Comparison of ENCODE assay signal across 18 cellular contexts in the genomic region with DNA sequence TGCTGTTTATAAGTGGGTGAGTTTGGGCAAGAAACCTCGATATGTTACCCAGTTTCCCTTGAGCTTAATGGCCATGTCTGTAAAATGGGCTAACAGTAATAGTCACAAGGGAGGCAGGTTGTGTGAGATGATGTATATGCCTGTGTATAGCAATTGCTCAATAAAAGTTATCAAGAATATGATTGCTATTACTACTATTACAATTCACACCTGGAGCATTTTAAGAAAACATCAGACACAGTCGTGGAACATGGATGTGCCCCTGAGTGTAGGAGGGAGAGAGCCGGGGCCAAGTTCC. TPM values are rescaled to one million over a fixed set of nuclear protein-coding genes. Genes with fewer than 3 reads are reported as not detected.
DNase-seq lines count a peak whose midpoint lies in the region; ATAC-seq and TF ChIP-seq lines count a peak whose summit lies in the region.
"Had no signal": no experiment of that assay in that cellular context is flagged by ENCODE, and none has a peak within 500 bp of the region (broad histone marks: within the 10 kb centered on the region; RNA-seq: fewer than 3 reads in every experiment).

No MANE protein-coding gene starts in this region.

- intact Hi-C loops in activated T-helper 2 cell treated with anti-CD3 and anti-CD28 coated beads, Interferon-gamma antibody, Interleukin-2, Interleukin-4, amounts not matched to agents 10 μg/mL and 5 μg/mL and 100 μg/mL, durations not matched to agents 14 hours and 24 hours and 36 hours (cut with micrococcal nuclease): loop anchor here (1.0 kb wide), 1 partner anchor 10 kb away; no protein-coding TSS in a partner anchor
- intact Hi-C loops in natural killer cell (cut with micrococcal nuclease): no loop called here

- no peaks in the 10 kb centered on the region for H3K27me3 Mint-ChIP-seq in activated T-cell treated with anti-CD3 and anti-CD28 coated beads, Interleukin-2, amount 50 U/mL, for 72 hours (ENCODE audit: low read depth)
- H3K27me3 Mint-ChIP-seq in activated T-helper 2 cell treated with anti-CD3 and anti-CD28 coated beads, Interferon-gamma antibody, Interleukin-2, Interleukin-4, amounts not matched to agents 10 μg/mL and 5 μg/mL and 100 μg/mL, durations not matched to agents 14 hours and 24 hours and 36 hours (ENCODE audit: low read depth): no peaks in the 10 kb centered on the region
- H3K27me3 Mint-ChIP-seq in natural killer cell (ENCODE audit: low read depth in 2 of 2): no peaks in the 10 kb centered on the region

- peak overlapping the region; percentile 78 for H3K27ac Mint-ChIP-seq in activated T-cell treated with anti-CD3 and anti-CD28 coated beads, Interleukin-2, amount 50 U/mL, for 72 hours
- peak overlapping the region; percentile 44 for H3K27ac Mint-ChIP-seq in activated T-helper 2 cell treated with anti-CD3 and anti-CD28 coated beads, Interferon-gamma antibody, Interleukin-2, Interleukin-4, amounts not matched to agents 10 μg/mL and 5 μg/mL and 100 μg/mL, durations not matched to agents 14 hours and 24 hours and 36 hours
- H3K27ac Mint-ChIP-seq in natural killer cell: peak overlapping the region; percentile 90 to 91
- H3K27ac Mint-ChIP-seq: CD4-positive, CD25-positive, alpha-beta regulatory T cell had no signal

- H3K9me3 Mint-ChIP-seq in activated T-cell treated with anti-CD3 and anti-CD28 coated beads, Interleukin-2, amount 50 U/mL, for 72 hours: no peaks in the 10 kb centered on the region
- H3K9me3 Mint-ChIP-seq in activated T-helper 2 cell treated with anti-CD3 and anti-CD28 coated beads, Interferon-gamma antibody, Interleukin-2, Interleukin-4, amounts not matched to agents 10 μg/mL and 5 μg/mL and 100 μg/mL, durations not matched to agents 14 hours and 24 hours and 36 hours: no peaks in the 10 kb centered on the region
- H3K9me3 Mint-ChIP-seq in natural killer cell: no peaks in the 10 kb centered on the region
- H3K9me3 Mint-ChIP-seq: CD4-positive, CD25-positive, alpha-beta regulatory T cell had no signal

- no peak overlapping the region for H3K4me3 ChIP-seq in coronary artery
- H3K4me3 ChIP-seq: A549, MG63, SJSA1 had no signal

- H3K4me3 Mint-ChIP-seq in activated T-cell treated with anti-CD3 and anti-CD28 coated beads, Interleukin-2, amount 50 U/mL, for 72 hours: peak overlapping the region in 1 of 2 donors; percentile 3
- no peak overlapping the region for H3K4me3 Mint-ChIP-seq in activated T-helper 2 cell treated with anti-CD3 and anti-CD28 coated beads, Interferon-gamma antibody, Interleukin-2, Interleukin-4, amounts not matched to agents 10 μg/mL and 5 μg/mL and 100 μg/mL, durations not matched to agents 14 hours and 24 hours and 36 hours (ENCODE audit: low read depth)
- peak overlapping the region; percentile 59 for H3K4me3 Mint-ChIP-seq in natural killer cell
- H3K4me3 Mint-ChIP-seq: CD4-positive, CD25-positive, alpha-beta regulatory T cell had no signal

- H3K36me3 Mint-ChIP-seq in activated T-cell treated with anti-CD3 and anti-CD28 coated beads, Interleukin-2, amount 50 U/mL, for 72 hours (ENCODE audit: insufficient read depth in 2 of 2): no peaks in the 10 kb centered on the region
- H3K36me3 Mint-ChIP-seq in activated T-helper 2 cell treated with anti-CD3 and anti-CD28 coated beads, Interferon-gamma antibody, Interleukin-2, Interleukin-4, amounts not matched to agents 10 μg/mL and 5 μg/mL and 100 μg/mL, durations not matched to agents 14 hours and 24 hours and 36 hours (ENCODE audit: low read depth): no peaks in the 10 kb centered on the region
- no peaks in the 10 kb centered on the region for H3K36me3 Mint-ChIP-seq in natural killer cell
- H3K36me3 Mint-ChIP-seq: CD4-positive, CD25-positive, alpha-beta regulatory T cell had no signal

- DNase-seq in activated T-cell treated with anti-CD3 and anti-CD28 coated beads, Interleukin-2, amount 50 U/mL, for 72 hours: no peak
- no peak for DNase-seq in activated T-cell treated with anti-CD3 and anti-CD28 coated beads, Interleukin-2, amount 50 U/mL, for 1 hour
- DNase-seq in activated T-helper 2 cell treated with anti-CD3 and anti-CD28 coated beads, Interferon-gamma antibody, Interleukin-2, Interleukin-4, amounts not matched to agents 10 μg/mL and 5 μg/mL and 100 μg/mL, durations not matched to agents 14 hours and 24 hours and 36 hours (ENCODE audit: low spot score): no peak
- DNase-seq in natural killer cell: no peak
- DNase-seq in coronary artery (ENCODE audit: low spot score): no peak
- DNase-seq in pons (ENCODE audit: low spot score): no peak
- DNase-seq: BE2C; CD4-positive, CD25-positive, alpha-beta regulatory T cell; DMS79; MG63; NCI-H1417; NCI-H1694 treated with DMSO at 0.1 percent for 48 hours; NCI-H2081 treated with DMSO at 0.1 percent for 48 hours; NCI-H2171 treated with DMSO at 0.1 percent for 48 hours; NCI-H524 treated with DMSO at 0.1 percent for 48 hours had no signal

- H3K27ac ChIP-seq in coronary artery: no peak overlapping the region
- H3K27ac ChIP-seq: A549, SJSA1 had no signal

- TF ChIP-seq CTCF in natural killer cell (IDR thresholded peaks at IDR 0.05): no peak
- no peak for TF ChIP-seq CTCF in coronary artery (IDR thresholded peaks at IDR 0.05)

- ATAC-seq in activated T-cell treated with anti-CD3 and anti-CD28 coated beads, Interleukin-2, amount 50 U/mL, for 72 hours (replicated peaks in 1 of 2): no peak
- ATAC-seq in natural killer cell (no peak), HG03571 (IDR thresholded peaks at IDR 0.05; ENCODE audit: unreplicated experiment) (no peak)
- ATAC-seq: A549 had no signal

- H3K4me1 Mint-ChIP-seq in activated T-cell treated with anti-CD3 and anti-CD28 coated beads, Interleukin-2, amount 50 U/mL, for 72 hours (ENCODE audit: low read depth): peaks cover 50% of the 10 kb centered on the region
- peaks cover 39% of the 10 kb centered on the region for H3K4me1 Mint-ChIP-seq in activated T-helper 2 cell treated with anti-CD3 and anti-CD28 coated beads, Interferon-gamma antibody, Interleukin-2, Interleukin-4, amounts not matched to agents 10 μg/mL and 5 μg/mL and 100 μg/mL, durations not matched to agents 14 hours and 24 hours and 36 hours (ENCODE audit: low read depth)
- H3K4me1 Mint-ChIP-seq in natural killer cell: peaks cover 45 to 50% of the 10 kb centered on the region in 2 donors
- H3K4me1 Mint-ChIP-seq: CD4-positive, CD25-positive, alpha-beta regulatory T cell had no signal

RNA-seq across cellular contexts. Expression of a gene that starts 57.2 kb away (rescaled TPM):
- total RNA-seq in activated T-cell treated with anti-CD3 and anti-CD28 coated beads, Interleukin-2, amount 50 U/mL, for 72 hours: 100 to 1,000 TPM; 303 to 440 TPM
- total RNA-seq in activated T-helper 2 cell treated with anti-CD3 and anti-CD28 coated beads, Interferon-gamma antibody, Interleukin-2, Interleukin-4, amounts not matched to agents 10 μg/mL and 5 μg/mL and 100 μg/mL, durations not matched to agents 14 hours and 24 hours and 36 hours: 421 and 425 TPM in 2 replicates
- 100 to 1,000 TPM; 512 to 725 (median 719) TPM for total RNA-seq in natural killer cell
